In genomic region chr11:61041755-61042518, GRCh38 we compare ENCODE assay signal across 8 cellular contexts.
DNase-seq lines count a peak whose midpoint lies in the region; ATAC-seq and TF ChIP-seq lines count a peak whose summit lies in the region.

No MANE protein-coding gene starts in this region.

- peaks cover 4 to 18% (median 7%) of the 10 kb centered on the region in 4 donors for H3K4me1 ChIP-seq in upper lobe of left lung

- ATAC-seq in GM21786 (IDR thresholded peaks at IDR 0.05; ENCODE audit: unreplicated experiment): peak; percentile 93
- ATAC-seq in natural killer cell: peak; percentile 76 to 96 (median 85)
- ATAC-seq in upper lobe of left lung (ENCODE audit: low FRiP score in 2 of 2): peak; percentile 34 to 80

- 21 to 29% methylated on average over 14 to 16 of the region's 16 CpGs for WGBS in upper lobe of left lung, 2 donors

- H3K27me3 Mint-ChIP-seq in natural killer cell (ENCODE audit: low read depth in 2 of 2): no peaks in the 10 kb centered on the region

- peak overlapping the region in 1 of 2 donors; percentile 61 for H3K27ac Mint-ChIP-seq in natural killer cell

- peak overlapping the region; percentile 38 for H3K27ac ChIP-seq in caudate nucleus (ENCODE audit: low read depth, low read length)
- H3K27ac ChIP-seq in upper lobe of left lung: peak overlapping the region; percentile 56 to 84 (median 72)

- no peak for TF ChIP-seq EP300 in upper lobe of left lung (IDR thresholded peaks at IDR 0.05)

- no peaks in the 10 kb centered on the region for H3K27me3 ChIP-seq in upper lobe of left lung

- DNase-seq in ELF-1 (ENCODE audit: low read depth, low spot score): peak; percentile 85
- DNase-seq in NCI-H128 (lab: John Stamatoyannopoulos, UW; ENCODE audit: unreplicated experiment): peak; percentile 72
- DNase-seq in UCSD-AML1 (lab: John Stamatoyannopoulos, UW; ENCODE audit: unreplicated experiment): peak; percentile 82
- peak in 35 of 61 donors; percentile 10 to 82 (median 36) for DNase-seq in caudate nucleus (lab: John Stamatoyannopoulos, UW)
- DNase-seq in natural killer cell: no peak
- peak in 1 of 2 donors; percentile 37 for DNase-seq in upper lobe of left lung
- no peak for DNase-seq in inferior parietal cortex (ENCODE audit: extremely low spot score)

- TF ChIP-seq CTCF in natural killer cell (IDR thresholded peaks at IDR 0.05) (no peak), upper lobe of left lung (IDR thresholded peaks at IDR 0.05) (no peak)

- peak overlapping the region; percentile 37 for H3K4me3 Mint-ChIP-seq in natural killer cell

- H3K4me1 Mint-ChIP-seq in natural killer cell: peaks cover 13 to 16% of the 10 kb centered on the region in 2 donors

- H3K9me3 Mint-ChIP-seq in natural killer cell: no peaks in the 10 kb centered on the region

- no peaks in the 10 kb centered on the region for H3K9me3 ChIP-seq in upper lobe of left lung

- intact Hi-C loops in natural killer cell (cut with micrococcal nuclease): no loop called here

- H3K4me3 ChIP-seq in upper lobe of left lung: no peak overlapping the region

- no peaks in the 10 kb centered on the region for H3K36me3 ChIP-seq in upper lobe of left lung

- no peaks in the 10 kb centered on the region for H3K36me3 Mint-ChIP-seq in natural killer cell

- TF ChIP-seq POLR2A in upper lobe of left lung (IDR thresholded peaks at IDR 0.05): peak in 1 of 4 donors; percentile 31

Comparison
In these comparisons a context has a peak if more than half of its experiments do, and no peak if none do; other contexts are left out.
1. DNase-seq: peak in ELF-1 (single experiment), NCI-H128 (single experiment), UCSD-AML1 (single experiment) and caudate nucleus (35 of 61); none in natural killer cell (single experiment) and inferior parietal cortex (single experiment).
2. Peak in every context shown above with its lines, with median percentiles within 50 percentile points of each other: ATAC-seq.